ENCODE assay signal across 8 cellular contexts in the genomic region with DNA sequence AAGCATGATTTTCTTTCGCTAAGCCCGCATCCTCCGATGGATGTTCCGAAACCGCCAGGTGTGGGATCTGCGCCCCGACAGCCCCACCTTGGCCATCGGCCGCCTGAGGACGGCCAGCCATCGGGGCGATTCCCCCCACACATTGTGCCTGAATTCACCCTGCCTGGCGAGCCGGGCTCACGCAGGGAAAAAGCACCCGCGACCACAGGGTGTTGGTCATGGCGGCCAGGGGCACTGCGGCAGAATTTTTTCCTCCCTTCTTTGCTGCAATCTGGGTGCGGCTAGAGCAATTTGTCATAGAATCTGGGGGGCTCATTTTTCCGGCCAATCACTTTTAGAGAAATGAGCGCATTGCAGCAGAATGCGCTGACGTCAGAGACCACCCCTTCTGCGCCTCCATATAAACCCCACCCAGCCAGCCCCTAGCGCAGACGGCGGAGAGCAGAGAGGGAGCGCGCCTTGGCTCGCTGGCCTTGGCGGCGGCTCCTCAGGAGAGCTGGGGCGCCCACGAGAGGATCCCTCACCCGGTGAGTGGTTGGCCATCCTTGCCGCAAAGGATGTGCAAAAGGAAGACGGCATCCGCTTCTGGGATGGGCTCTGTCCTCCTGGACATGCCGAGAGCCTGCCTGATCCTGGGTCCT. TPM values are rescaled to one million over a fixed set of nuclear protein-coding genes. Genes with fewer than 3 reads are reported as not detected.
DNase-seq lines count a peak whose midpoint lies in the region; ATAC-seq and TF ChIP-seq lines count a peak whose summit lies in the region.

A gene (plus strand): TSS at position 428 of the 641 bp plus-strand sequence.

- TF ChIP-seq CTCF in GM13976 (IDR thresholded peaks at IDR 0.05; ENCODE audit: borderline replicate concordance, control extremely low read depth, extremely low read depth, insufficient read depth, missing control alignments) = no peak

- intact Hi-C loops in left cardiac atrium (cut with DNase I) = no loop called here

- in situ Hi-C loops in GM13976 (cut with MboI; ENCODE audit: low sequenced_read_pairs, unreplicated experiment) = no loop called here

- ATAC-seq in left cardiac atrium (peak; percentile 60 to 63), GM21619 (IDR thresholded peaks at IDR 0.05; ENCODE audit: unreplicated experiment) (no peak), GM18909 (IDR thresholded peaks at IDR 0.05; ENCODE audit: poor library complexity, unreplicated experiment) (no peak)

- peak within 1 kb of the TSS; percentile 73 for H3K4me3 ChIP-seq in skeletal muscle cell (ENCODE audit: low read depth, low read length)

- DNase-seq in EH (ENCODE audit: low read depth) (peak; percentile 88), amniotic stem cell (lab: John Stamatoyannopoulos, UW) (peak; percentile 39), left cardiac atrium (peak; percentile 50), skeletal muscle cell (ENCODE audit: low read depth) (peak; percentile 55), GM13976 (ENCODE audit: low spot score) (no peak), DMS153 treated with DMSO at 0.1 percent for 48 hours (lab: John Stamatoyannopoulos, UW; ENCODE audit: unreplicated experiment) (no peak)

RNA-seq across cellular contexts. Expression of the gene that starts here (rescaled TPM):
- 10 to 100 TPM; 24.7 to 26.3 TPM for total RNA-seq in left cardiac atrium

Comparison
In these comparisons a context has a peak if more than half of its experiments do, and no peak if none do; other contexts are left out.
1. DNase-seq: peak in EH (single experiment), amniotic stem cell (single experiment), left cardiac atrium (single experiment) and skeletal muscle cell (single experiment); none in GM13976 (single experiment) and DMS153 treated with DMSO at 0.1 percent for 48 hours (single experiment).
2. ATAC-seq: peak in left cardiac atrium (2 of 2); none in GM21619 (single experiment) and GM18909 (single experiment).